Comparison of ENCODE assay signal across 8 cellular contexts in the genomic region with DNA sequence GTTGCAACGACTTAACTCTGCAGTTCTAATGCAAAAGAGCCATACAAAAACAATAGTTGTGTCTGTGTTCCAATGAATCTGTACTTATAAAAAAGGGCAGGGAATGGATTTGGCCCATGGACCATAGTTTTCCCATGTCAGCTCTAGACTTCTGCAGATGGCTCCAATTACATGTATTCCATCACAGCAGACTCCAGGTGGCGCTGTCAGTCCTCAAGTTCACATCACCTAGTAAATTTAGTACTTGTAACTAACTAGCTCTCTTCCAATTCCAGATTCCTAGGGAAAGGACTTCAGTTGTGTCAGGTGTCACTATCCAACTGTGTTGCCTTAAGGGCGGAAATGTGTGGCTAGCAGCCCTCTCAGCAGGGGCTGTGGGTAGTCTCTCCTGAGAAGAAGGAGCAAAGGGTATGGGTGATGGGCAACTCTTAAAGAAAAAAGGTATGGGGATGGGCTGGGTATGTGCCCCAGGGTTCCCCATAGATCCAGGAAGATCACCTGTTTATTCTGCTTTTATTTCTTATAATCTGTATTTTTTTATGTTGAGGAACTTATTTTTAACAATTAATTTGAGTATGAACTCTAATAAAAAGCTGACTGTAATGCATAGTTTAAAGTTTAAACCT.
DNase-seq lines count a peak whose midpoint lies in the region; ATAC-seq and TF ChIP-seq lines count a peak whose summit lies in the region.

No MANE protein-coding gene starts in this region.

- peak; percentile 80 for TF ChIP-seq CTCF in GM10248 (IDR thresholded peaks at IDR 0.05; ENCODE audit: control extremely low read depth, extremely low read depth, low read depth, missing control alignments)

- POLR2A ChIA-PET in GM10248 (lab: Yijun Ruan, JAX): no interaction called here

- ATAC-seq in HG02610 (IDR thresholded peaks at IDR 0.05; ENCODE audit: unreplicated experiment): no peak
- ATAC-seq in GM21528 (IDR thresholded peaks at IDR 0.05; ENCODE audit: low FRiP score, unreplicated experiment): no peak

- DNase-seq in GM10248 (ENCODE audit: extremely low spot score) (peak; percentile 49), NCI-H1048 (lab: John Stamatoyannopoulos, UW) (peak; percentile 17), T-helper 9 cell (peak; percentile 57), astrocyte of the hippocampus (ENCODE audit: low read depth, low spot score) (peak; percentile 88), iPS DF 4.7 (ENCODE audit: extremely low read depth, low spot score) (peak; percentile 81)
- peak; percentile 61 for DNase-seq in stimulated activated CD4-positive, alpha-beta T cell treated with anti-CD3 and anti-CD28 coated beads, Interleukin-12 subunit alpha, Interleukin-12 subunit beta, amount 100 ng/mL, for 4 hours

- CTCF ChIA-PET in GM10248 (lab: Yijun Ruan, JAX): interaction anchor here (0.7 to 6.0 kb wide), 47 partner anchors 9 to 552 kb away, joined by 3 to 74 read pairs (median 5); no protein-coding TSS in a partner anchor

Comparison
In these comparisons a context has a peak if more than half of its experiments do, and no peak if none do; other contexts are left out.
1. DNase-seq: peak in every context shown above with its lines; median percentile 88 in astrocyte of the hippocampus; 81 in iPS DF 4.7; 61 in stimulated activated CD4-positive, alpha-beta T cell treated with anti-CD3 and anti-CD28 coated beads, Interleukin-12 subunit alpha, Interleukin-12 subunit beta, amount 100 ng/mL, for 4 hours; 57 in T-helper 9 cell; 49 in GM10248; 17 in NCI-H1048.